Comparison of ENCODE assay signal across 20 cellular contexts in the genomic region with DNA sequence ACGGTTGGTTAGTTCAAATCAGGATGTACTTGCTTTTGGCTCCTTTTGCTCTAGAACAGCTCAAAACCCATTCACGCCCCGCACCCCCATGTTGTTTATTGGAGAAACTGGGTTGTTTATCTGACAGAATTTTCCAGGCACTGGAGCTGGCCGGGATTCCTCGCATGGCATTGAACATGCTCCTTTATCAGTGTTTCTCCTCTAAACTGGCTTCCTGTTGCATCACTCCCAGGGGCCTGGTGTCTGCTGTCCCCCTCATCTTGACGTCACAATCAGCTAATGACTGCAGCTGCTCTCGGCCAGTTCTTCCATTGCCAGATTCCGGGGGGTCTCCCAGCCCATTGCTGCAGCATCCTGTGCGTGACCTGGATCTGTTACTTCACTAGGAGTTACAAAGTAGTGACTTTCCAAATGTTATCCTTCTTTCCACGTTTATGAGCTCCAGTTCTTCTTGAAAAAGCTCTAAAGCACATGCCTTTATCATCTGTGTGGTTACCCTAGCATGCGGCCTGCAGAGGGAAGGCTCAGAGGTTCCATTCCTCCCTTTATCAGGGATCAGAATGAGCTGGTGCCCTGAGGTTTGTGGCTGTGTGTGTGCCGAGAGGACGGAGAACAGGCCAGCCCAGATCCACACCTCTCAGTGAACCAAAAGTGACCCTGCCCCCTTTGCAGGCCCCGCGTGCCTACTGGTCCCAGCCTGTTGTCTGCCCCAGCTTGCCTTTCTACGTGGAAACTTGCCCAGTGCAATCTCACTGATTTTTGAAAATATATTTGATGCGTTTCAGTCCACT. TPM values are rescaled to one million over a fixed set of nuclear protein-coding genes. Genes with fewer than 3 reads are reported as not detected.
DNase-seq lines count a peak whose midpoint lies in the region; ATAC-seq, FAIRE-seq and TF ChIP-seq lines count a peak whose summit lies in the region.
"Had no signal": no experiment of that assay in that cellular context is flagged by ENCODE, and none has a peak within 500 bp of the region (broad histone marks: within the 10 kb centered on the region; RNA-seq: fewer than 3 reads in every experiment).

No MANE protein-coding gene starts in this region.

- no TSS peak for BruUV-seq in K562 (replicated peaks; lab: Mats Ljungman, UMichigan)

- no peak overlapping the region for H3K27ac ChIP-seq in K562 (ENCODE audit: extremely low read depth, low read depth, low read length)
- peak overlapping the region; percentile 88 for H3K27ac ChIP-seq in hepatocyte
- peak overlapping the region in 1 of 2 donors; percentile 88 for H3K27ac ChIP-seq in ovary
- H3K27ac ChIP-seq in Peyer's patch, result peak overlapping the region in 1 of 4 donors; percentile 25

- TF ChIP-seq EP300 in K562 (IDR thresholded peaks at IDR 0.05; ENCODE audit: low read length), result no peak
- no peak for TF ChIP-seq EP300 in ovary (IDR thresholded peaks at IDR 0.05)

- no peak for FAIRE-seq in K562 (lab: Jason Lieb, UNC)
- FAIRE-seq: colon, endothelial cell of umbilical vein, keratinocyte had no signal

- H3K36me3 ChIP-seq in K562 (ENCODE audit: control insufficient read depth, insufficient read depth, low read length), result no peaks in the 10 kb centered on the region
- H3K36me3 ChIP-seq in hepatocyte (replicated peaks; ENCODE audit: insufficient read depth, low read depth), result no peaks in the 10 kb centered on the region
- H3K36me3 ChIP-seq in ovary, result no peaks in the 10 kb centered on the region
- H3K36me3 ChIP-seq in Peyer's patch, result no peaks in the 10 kb centered on the region

- DNase-seq in HPDE6-E6E7 (ENCODE audit: extremely low spot score), result peak; percentile 14
- DNase-seq in K562 (ENCODE audit: extremely low read depth in 1 of 4, low spot score in 3 of 4), result no peak
- DNase-seq in hepatocyte (ENCODE audit: low spot score), result peak; percentile 81
- DNase-seq in ovary, result peak; percentile 69 to 89 (median 80)
- no peak for DNase-seq in MV-4-11 (lab: John Stamatoyannopoulos, UW)
- no peak for DNase-seq in T-helper 2 cell treated with Interferon-gamma antibody and Interleukin-4, amounts not matched to agents 5 μg/mL and 100 μg/mL, for 36 hours (ENCODE audit: low spot score)
- DNase-seq in Peyer's patch, result no peak
- DNase-seq: activated CD4-positive, alpha-beta T cell treated with anti-CD3 and anti-CD28 coated beads, Interleukin-2, amount 50 U/mL, for 48 hours; activated T-cell treated with anti-CD3 and anti-CD28 coated beads, Interleukin-2, amount 50 U/mL, for 48 hours; AML-193; KG1; NCI-H226; NK-92 treated with Interleukin-12 subunit alpha and Interleukin-12 subunit beta, amount 100 ng/mL, for 24 hours; SIG-M5 had no signal

- no peaks in the 10 kb centered on the region for H3K9me3 ChIP-seq in K562 (replicated peaks; ENCODE audit: control insufficient read depth, insufficient read depth, low read depth, low read length)
- no peaks in the 10 kb centered on the region for H3K9me3 ChIP-seq in hepatocyte (ENCODE audit: low read depth)
- H3K9me3 ChIP-seq in ovary, result no peaks in the 10 kb centered on the region
- H3K9me3 ChIP-seq in Peyer's patch, result no peaks in the 10 kb centered on the region

- no peak for TF ChIP-seq RAD21 in K562 (CRISPR knock-in tag; conservative IDR thresholded peaks at IDR 0.05 in 1 of 2, IDR thresholded peaks at IDR 0.05 in 1 of 2)

- H3K27me3 Mint-ChIP-seq in T-helper 2 cell treated with Interferon-gamma antibody and Interleukin-4, amounts not matched to agents 5 μg/mL and 100 μg/mL, for 36 hours (ENCODE audit: low read depth), result peaks cover 40% of the 10 kb centered on the region

- H3K4me3 Mint-ChIP-seq in T-helper 2 cell treated with Interferon-gamma antibody and Interleukin-4, amounts not matched to agents 5 μg/mL and 100 μg/mL, for 36 hours, result no peak overlapping the region

- TF ChIP-seq CTCF in K562 (IDR thresholded peaks at IDR 0.05 in 2 of 3, conservative IDR thresholded peaks at IDR 0.05 in 1 of 3; ENCODE audit: insufficient read depth in 2 of 3, low read depth in 1 of 3, low read length in 3 of 3), result no peak
- TF ChIP-seq CTCF in hepatocyte (IDR thresholded peaks at IDR 0.05; ENCODE audit: poor library complexity), result no peak
- peak in 1 of 3 donors; percentile 9 for TF ChIP-seq CTCF in ovary (IDR thresholded peaks at IDR 0.05)
- TF ChIP-seq CTCF in Peyer's patch (IDR thresholded peaks at IDR 0.05), result no peak

- H3K4me3 ChIP-seq in K562, result no peak overlapping the region
- H3K4me3 ChIP-seq in hepatocyte, result no peak overlapping the region
- H3K4me3 ChIP-seq in ovary, result no peak overlapping the region
- H3K4me3 ChIP-seq in Peyer's patch, result no peak overlapping the region

- H3K9me1 ChIP-seq in K562 (ENCODE audit: control insufficient read depth, insufficient read depth, low read length), result no peaks in the 10 kb centered on the region

- no peaks in the 10 kb centered on the region for H3K9me2 ChIP-seq in hepatocyte (replicated peaks; ENCODE audit: insufficient read depth)

- H4K20me1 ChIP-seq in K562 (replicated peaks; ENCODE audit: control insufficient read depth, insufficient read depth, low read length), result peaks cover 10% of the 10 kb centered on the region
- no peaks in the 10 kb centered on the region for H4K20me1 ChIP-seq in hepatocyte (ENCODE audit: insufficient read depth, poor library complexity, severe bottlenecking)

- H3K9ac ChIP-seq in K562 (ENCODE audit: insufficient read depth in 1 of 2, low read depth in 2 of 2, low read length in 2 of 2), result no peak overlapping the region

- in situ Hi-C loops in K562 (cut with MboI), result no loop called here

- TF ChIP-seq POLR2A in K562 (conservative IDR thresholded peaks at IDR 0.05), result no peak
- TF ChIP-seq POLR2A in ovary (IDR thresholded peaks at IDR 0.05), result no peak
- TF ChIP-seq POLR2A in Peyer's patch (IDR thresholded peaks at IDR 0.05), result no peak

- H3K4me1 ChIP-seq in K562 (replicated peaks in 1 of 2; ENCODE audit: control insufficient read depth in 2 of 2, insufficient read depth in 2 of 2, low read length in 2 of 2), result peaks cover 0 to 14% of the 10 kb centered on the region in 2 experiments; a peak in 2 of 5 replicates
- H3K4me1 ChIP-seq in hepatocyte (ENCODE audit: insufficient read depth), result peaks cover 71% of the 10 kb centered on the region
- peaks cover 6% of the 10 kb centered on the region for H3K4me1 ChIP-seq in ovary (ENCODE audit: insufficient read depth)
- peaks cover 0 to 25% (median 4%) of the 10 kb centered on the region in 4 donors for H3K4me1 ChIP-seq in Peyer's patch

- no peaks in the 10 kb centered on the region for H3K36me3 Mint-ChIP-seq in T-helper 2 cell treated with Interferon-gamma antibody and Interleukin-4, amounts not matched to agents 5 μg/mL and 100 μg/mL, for 36 hours (ENCODE audit: low read depth)

- no peaks in the 10 kb centered on the region for H3K9me3 Mint-ChIP-seq in T-helper 2 cell treated with Interferon-gamma antibody and Interleukin-4, amounts not matched to agents 5 μg/mL and 100 μg/mL, for 36 hours

- H2AFZ ChIP-seq in K562 (ENCODE audit: low read depth, low read length), result no peak overlapping the region
- H2AFZ ChIP-seq in hepatocyte, result no peak overlapping the region

- no peak overlapping the region for H3K27ac Mint-ChIP-seq in T-helper 2 cell treated with Interferon-gamma antibody and Interleukin-4, amounts not matched to agents 5 μg/mL and 100 μg/mL, for 36 hours

- H3K79me2 ChIP-seq in K562 (ENCODE audit: control insufficient read depth, insufficient read depth, low read length), result no peaks in the 10 kb centered on the region
- H3K79me2 ChIP-seq in hepatocyte, result no peaks in the 10 kb centered on the region

- POLR2A ChIA-PET in K562 (lab: Yijun Ruan, JAX), result interaction anchor here (0.6 kb wide), 1 partner anchor 55 kb away, joined by 3 read pairs; no protein-coding TSS in a partner anchor

- CTCF ChIA-PET in K562 (lab: Yijun Ruan, JAX; ENCODE audit: low intra/inter-chr PET ratio), result no interaction called here

- WGBS in K562 (ENCODE audit: insufficient coverage, low coverage, missing lambda C conversion rate), result 2% methylated on average over 17 of the region's 17 CpGs
- WGBS in hepatocyte (ENCODE audit: low lambda C conversion rate, missing lambda C conversion rate), result 45% methylated on average over 17 of the region's 17 CpGs
- 39 to 48% (median 48%) methylated on average over 17 of the region's 17 CpGs for WGBS in ovary, 3 donors

- ATAC-seq in K562 (no peak), GM21825 (IDR thresholded peaks at IDR 0.05; ENCODE audit: unreplicated experiment) (no peak)

- H3K27me3 ChIP-seq in K562 (ENCODE audit: control insufficient read depth in 2 of 2, insufficient read depth in 2 of 2, low read length in 2 of 2) (peaks cover 43 to 89% of the 10 kb centered on the region in 2 experiments; a peak in 4 of 5 replicates), hepatocyte (no peaks in the 10 kb centered on the region), ovary (no peaks in the 10 kb centered on the region), Peyer's patch (no peaks in the 10 kb centered on the region)

- H3K4me1 Mint-ChIP-seq in T-helper 2 cell treated with Interferon-gamma antibody and Interleukin-4, amounts not matched to agents 5 μg/mL and 100 μg/mL, for 36 hours (ENCODE audit: low read depth), result no peaks in the 10 kb centered on the region

- intact Hi-C loops in K562 (cut with micrococcal nuclease) (no loop called here), ovary (cut with DNase I) (loop anchor here in 1 of 4 donors (10.0 kb wide), 1 partner anchor 133 kb away; no protein-coding TSS in a partner anchor)

- H3K4me2 ChIP-seq in K562 (ENCODE audit: insufficient read depth, low read length) (no peak overlapping the region), hepatocyte (peak overlapping the region; percentile 48)

RNA-seq across cellular contexts. Expression of a gene that starts 27.4 kb away (rescaled TPM):
- not detected in 2 replicates for total RNA-seq in K562 (2011; cell fraction: chromatin; rRNA removed; ENCODE audit: low replicate concordance)
- not detected in 2 replicates for total RNA-seq in K562 (2011; cell fraction: nucleolus; rRNA removed)
- total RNA-seq in K562 (2011; cell fraction: nucleoplasm; rRNA removed), result not detected in 2 replicates
- total RNA-seq in K562 (2014; rRNA removed), result not detected in 2 replicates
- total RNA-seq in K562 (2014; rRNA removed; fragmentation: Illumina TruSeq; extraction: Trizol), result not detected in 2 replicates
- not detected in 2 replicates for total RNA-seq in K562 (2015; rRNA removed; fragmentation: Illumina TruSeq; extraction: Trizol)
- total RNA-seq in K562 (2021), result not detected in 2 replicates
- not detected in 2 replicates for polyA plus RNA-seq in K562 (2011; rRNA removed)
- not detected in 2 replicates for polyA plus RNA-seq in K562 (2011; cell fraction: cytosol; rRNA removed)
- polyA plus RNA-seq in K562 (2011; cell fraction: nucleus; rRNA removed), result not detected in 2 replicates
- not detected in 2 replicates for polyA plus RNA-seq in K562 (2012)
- polyA plus RNA-seq in K562 (2014; fragmentation: Illumina TruSeq; extraction: Trizol), result not detected in 2 replicates
- polyA plus RNA-seq in K562 (2014; fragmentation: Nextera tagmentation; extraction: Ambion mirVana), result not detected
- polyA plus RNA-seq in K562 (2014; rRNA removed), result not detected in 2 replicates
- not detected in 2 replicates for polyA minus RNA-seq in K562 (2011; rRNA and poly(A)+ RNA removed)
- not detected in 2 replicates for polyA minus RNA-seq in K562 (2011; cell fraction: cytosol; rRNA and poly(A)+ RNA removed)
- polyA minus RNA-seq in K562 (2011; cell fraction: nucleus; rRNA and poly(A)+ RNA removed), result not detected in 2 replicates
- total RNA-seq in hepatocyte, result 0.68 and 1.0 TPM in 2 replicates
- 0.35 TPM in 1 of 2 replicates, not detected in the other for polyA plus RNA-seq in hepatocyte
- under 1 TPM in 1 of 7 donors, not detected in 6; 0.30 TPM for total RNA-seq in ovary
- polyA plus RNA-seq in ovary, result under 1 TPM in 1 of 2 donors, not detected in 1; 0.21 TPM
- total RNA-seq in Peyer's patch, result not detected
- total RNA-seq: endothelial cell of umbilical vein, myocyte, pulmonary artery endothelial cell had no signal
- polyA plus RNA-seq: endothelial cell of umbilical vein, keratinocyte had no signal

RNA-seq across cellular contexts. Expression of a gene that starts 47.2 kb away (rescaled TPM):
- total RNA-seq in K562 (2011; cell fraction: chromatin; rRNA removed; ENCODE audit: low replicate concordance), result 0.07 TPM in 1 of 2 replicates, not detected in the other
- not detected in 2 replicates for total RNA-seq in K562 (2011; cell fraction: nucleolus; rRNA removed)
- not detected in 2 replicates for total RNA-seq in K562 (2011; cell fraction: nucleoplasm; rRNA removed)
- total RNA-seq in K562 (2014; rRNA removed) (not detected in 2 replicates), K562 (2014; rRNA removed; fragmentation: Illumina TruSeq; extraction: Trizol) (not detected in 2 replicates), K562 (2015; rRNA removed; fragmentation: Illumina TruSeq; extraction: Trizol) (not detected in 2 replicates), K562 (2021) (0.04 TPM in 1 of 2 replicates, not detected in the other), hepatocyte (2.2 and 2.7 TPM in 2 replicates), ovary (10 to 100 TPM in 1 of 7 donors, 1 to 10 TPM in 6; 1.3 to 18.5 (median 1.9) TPM), Peyer's patch (10 to 100 TPM in 1 of 4 donors, 1 to 10 TPM in 2, under 1 TPM in 1; 0.40 to 14.0 (median 1.8) TPM)
- polyA plus RNA-seq in K562 (2011; rRNA removed) (not detected in 2 replicates), K562 (2014; fragmentation: Illumina TruSeq; extraction: Trizol) (not detected in 2 replicates), K562 (2014; fragmentation: Nextera tagmentation; extraction: Ambion mirVana) (not detected), K562 (2014; rRNA removed) (not detected in 2 replicates), hepatocyte (1.5 and 2.3 TPM in 2 replicates), ovary (1 to 10 TPM in 1 of 2 donors, under 1 TPM in 1; 0.27 to 1.9 TPM)
- 0.01 TPM in 1 of 2 replicates, not detected in the other for polyA plus RNA-seq in K562 (2011; cell fraction: cytosol; rRNA removed)
- polyA plus RNA-seq in K562 (2011; cell fraction: nucleus; rRNA removed), result not detected in 2 replicates
- 0.04 TPM in 1 of 2 replicates, not detected in the other for polyA plus RNA-seq in K562 (2012)
- not detected in 2 replicates for polyA minus RNA-seq in K562 (2011; rRNA and poly(A)+ RNA removed)
- polyA minus RNA-seq in K562 (2011; cell fraction: cytosol; rRNA and poly(A)+ RNA removed), result not detected in 2 replicates
- not detected in 2 replicates for polyA minus RNA-seq in K562 (2011; cell fraction: nucleus; rRNA and poly(A)+ RNA removed)
- total RNA-seq: endothelial cell of umbilical vein, pulmonary artery endothelial cell had no signal
- polyA plus RNA-seq: endothelial cell of umbilical vein, keratinocyte had no signal

RNA-seq across cellular contexts. Expression of a gene that starts 54.4 kb away (rescaled TPM):
- not detected in 2 replicates for total RNA-seq in K562 (2011; cell fraction: chromatin; rRNA removed; ENCODE audit: low replicate concordance)
- total RNA-seq in K562 (2011; cell fraction: nucleolus; rRNA removed), result not detected in 2 replicates
- total RNA-seq in K562 (2011; cell fraction: nucleoplasm; rRNA removed), result not detected in 2 replicates
- not detected in 2 replicates for total RNA-seq in K562 (2014; rRNA removed)
- not detected in 2 replicates for total RNA-seq in K562 (2014; rRNA removed; fragmentation: Illumina TruSeq; extraction: Trizol)
- total RNA-seq in K562 (2015; rRNA removed; fragmentation: Illumina TruSeq; extraction: Trizol), result not detected in 2 replicates
- total RNA-seq in K562 (2021), result not detected in 2 replicates
- not detected in 2 replicates for polyA plus RNA-seq in K562 (2011; rRNA removed)
- not detected in 2 replicates for polyA plus RNA-seq in K562 (2011; cell fraction: cytosol; rRNA removed)
- polyA plus RNA-seq in K562 (2011; cell fraction: nucleus; rRNA removed), result not detected in 2 replicates
- not detected in 2 replicates for polyA plus RNA-seq in K562 (2012)
- not detected in 2 replicates for polyA plus RNA-seq in K562 (2014; fragmentation: Illumina TruSeq; extraction: Trizol)
- not detected for polyA plus RNA-seq in K562 (2014; fragmentation: Nextera tagmentation; extraction: Ambion mirVana)
- not detected in 2 replicates for polyA plus RNA-seq in K562 (2014; rRNA removed)
- polyA minus RNA-seq in K562 (2011; rRNA and poly(A)+ RNA removed), result not detected in 2 replicates
- polyA minus RNA-seq in K562 (2011; cell fraction: cytosol; rRNA and poly(A)+ RNA removed), result not detected in 2 replicates
- polyA minus RNA-seq in K562 (2011; cell fraction: nucleus; rRNA and poly(A)+ RNA removed), result not detected in 2 replicates
- not detected in 2 replicates for total RNA-seq in hepatocyte
- 0.32 and 0.44 TPM in 2 replicates for polyA plus RNA-seq in hepatocyte
- not detected for total RNA-seq in ovary
- under 1 TPM in 1 of 2 donors, not detected in 1; 0.28 TPM for polyA plus RNA-seq in ovary
- not detected for total RNA-seq in Peyer's patch
- total RNA-seq: endothelial cell of umbilical vein, pulmonary artery endothelial cell had no signal
- polyA plus RNA-seq: endothelial cell of umbilical vein, keratinocyte had no signal

RNA-seq across cellular contexts. Expression of a gene that starts 57.0 kb away (rescaled TPM):
- total RNA-seq in K562 (2011; cell fraction: chromatin; rRNA removed; ENCODE audit: low replicate concordance), result not detected in 2 replicates
- total RNA-seq in K562 (2011; cell fraction: nucleolus; rRNA removed), result not detected in 2 replicates
- not detected in 2 replicates for total RNA-seq in K562 (2011; cell fraction: nucleoplasm; rRNA removed)
- total RNA-seq in K562 (2014; rRNA removed), result not detected in 2 replicates
- not detected in 2 replicates for total RNA-seq in K562 (2014; rRNA removed; fragmentation: Illumina TruSeq; extraction: Trizol)
- not detected in 2 replicates for total RNA-seq in K562 (2015; rRNA removed; fragmentation: Illumina TruSeq; extraction: Trizol)
- not detected in 2 replicates for total RNA-seq in K562 (2021)
- polyA plus RNA-seq in K562 (2011; rRNA removed), result not detected in 2 replicates
- polyA plus RNA-seq in K562 (2011; cell fraction: cytosol; rRNA removed), result not detected in 2 replicates
- not detected in 2 replicates for polyA plus RNA-seq in K562 (2011; cell fraction: nucleus; rRNA removed)
- polyA plus RNA-seq in K562 (2012), result not detected in 2 replicates
- not detected in 2 replicates for polyA plus RNA-seq in K562 (2014; fragmentation: Illumina TruSeq; extraction: Trizol)
- polyA plus RNA-seq in K562 (2014; fragmentation: Nextera tagmentation; extraction: Ambion mirVana), result not detected
- not detected in 2 replicates for polyA plus RNA-seq in K562 (2014; rRNA removed)
- polyA minus RNA-seq in K562 (2011; rRNA and poly(A)+ RNA removed), result not detected in 2 replicates
- polyA minus RNA-seq in K562 (2011; cell fraction: cytosol; rRNA and poly(A)+ RNA removed), result not detected in 2 replicates
- not detected in 2 replicates for polyA minus RNA-seq in K562 (2011; cell fraction: nucleus; rRNA and poly(A)+ RNA removed)
- total RNA-seq in hepatocyte, result not detected in 2 replicates
- 0.91 and 1.3 TPM in 2 replicates for polyA plus RNA-seq in hepatocyte
- total RNA-seq in ovary, result not detected
- polyA plus RNA-seq in ovary, result not detected
- total RNA-seq in Peyer's patch, result not detected
- total RNA-seq: endothelial cell of umbilical vein, pulmonary artery endothelial cell had no signal
- polyA plus RNA-seq: endothelial cell of umbilical vein, keratinocyte had no signal

Comparison
In these comparisons a context has a peak if more than half of its experiments do, and no peak if none do; other contexts are left out.
1. DNase-seq: peak in HPDE6-E6E7 (single experiment), hepatocyte (single experiment) and ovary (5 of 5); none in K562 (0 of 4), MV-4-11 (single experiment), T-helper 2 cell treated with Interferon-gamma antibody and Interleukin-4, amounts not matched to agents 5 μg/mL and 100 μg/mL, for 36 hours (single experiment) and Peyer's patch (0 of 3).